Comparison of ENCODE assay signal across 18 cellular contexts in the genomic region with DNA sequence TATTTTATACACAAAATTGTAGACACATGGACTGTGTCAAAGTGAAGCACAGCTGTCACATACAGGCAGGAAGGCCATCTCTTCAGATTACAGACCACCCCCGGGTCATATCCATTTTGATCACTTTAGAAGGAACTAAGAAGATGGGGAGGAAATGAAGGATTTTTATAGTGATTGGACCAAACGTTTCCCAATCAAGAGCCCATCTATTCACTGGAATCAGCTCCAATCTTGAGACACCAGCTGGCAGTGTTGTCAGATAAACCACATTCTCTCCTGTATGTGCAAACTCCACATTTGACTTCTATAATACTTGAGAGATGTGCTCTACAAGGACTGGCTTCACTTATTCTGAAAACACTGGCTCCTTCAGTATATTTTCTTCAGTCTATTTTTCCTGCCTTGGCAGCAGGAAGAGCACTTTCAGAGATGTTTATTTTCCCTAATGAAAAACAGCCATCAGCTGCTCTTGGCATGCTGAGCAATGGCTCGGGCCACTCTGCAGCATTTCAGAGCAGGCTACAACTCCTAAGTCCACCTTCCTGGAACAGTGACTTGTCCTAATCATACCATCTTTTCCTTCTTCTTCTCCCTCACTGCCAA.
A peak's percentile ranks its signal among the peaks of the same experiment; 100 is the strongest.
DNase-seq lines count a peak whose midpoint lies in the region; ATAC-seq and TF ChIP-seq lines count a peak whose summit lies in the region.
"Had no signal": no experiment of that assay in that cellular context is flagged by ENCODE, and none has a peak within 500 bp of the region (broad histone marks: within the 10 kb centered on the region; RNA-seq: fewer than 3 reads in every experiment).

No MANE protein-coding gene starts in this region.

- no peaks in the 10 kb centered on the region for H3K36me3 ChIP-seq in BJ (ENCODE audit: control insufficient read depth, insufficient read depth, low read length)
- no peaks in the 10 kb centered on the region for H3K36me3 ChIP-seq in trophoblast cell (ENCODE audit: control insufficient read depth in 1 of 2, insufficient read depth in 2 of 2, low read length in 2 of 2)

- H3K27ac Mint-ChIP-seq in osteocyte (ENCODE audit: unreplicated experiment) (no peak overlapping the region), immature natural killer cell (no peak overlapping the region)
- H3K27ac Mint-ChIP-seq in effector memory CD8-positive, alpha-beta T cell, result no peak overlapping the region
- H3K27ac Mint-ChIP-seq: activated CD8-positive, alpha-beta memory T cell treated with anti-CD3 and anti-CD28 coated beads, Interleukin-2, amount 10 ng/mL, durations not matched to agents 7 days and 5 days; activated naive CD4-positive, alpha-beta T cell treated with anti-CD3 and anti-CD28 coated beads, Interleukin-2, amount 50 U/mL, for 72 hours; activated T-helper 1 cell treated with anti-CD3 and anti-CD28 coated beads, Interleukin-12 subunit alpha, Interleukin-12 subunit beta, Interleukin-2, Interleukin-4 antibody, amounts not matched to agents 30 ng/mL and 10 ng/mL and 1 ng/mL, durations not matched to agents 14 hours and 24 hours and 36 hours; CD4-positive, alpha-beta memory T cell; progenitor cell of endocrine pancreas had no signal

- CTCF ChIA-PET in BJ (lab: Yijun Ruan, JAX), result interaction anchor here (1.2 kb wide), 1 partner anchor 160 kb away, joined by 4 read pairs; no protein-coding TSS in a partner anchor

- no peak overlapping the region for H4K8ac ChIP-seq in trophoblast cell (ENCODE audit: low read depth, low read length)

- WGBS in trophoblast cell (ENCODE audit: extremely low coverage, insufficient coverage, insufficient read length), result no CpG with 5 or more reads among the region's 3 CpGs

- H3K4ac ChIP-seq in trophoblast cell (ENCODE audit: low read depth, low read length), result no peak overlapping the region

- DNase-seq in BJ (ENCODE audit: low read depth), result peak; percentile 37
- peak; percentile 64 for DNase-seq in fibroblast of gingiva (ENCODE audit: low read depth)
- no peak for DNase-seq in osteocyte (ENCODE audit: extremely low spot score, unreplicated experiment)
- DNase-seq in effector memory CD8-positive, alpha-beta T cell, result no peak
- DNase-seq in trophoblast cell, result no peak
- no peak for DNase-seq in immature natural killer cell
- DNase-seq: CD4-positive, alpha-beta memory T cell; DMS53; foreskin melanocyte; HCEC 1CT; PC-3; SHP77 treated with DMSO at 0.1 percent for 48 hours had no signal

- no peak overlapping the region for H3K9ac ChIP-seq in trophoblast cell (ENCODE audit: low read length)

- no peak overlapping the region for H3K18ac ChIP-seq in trophoblast cell (ENCODE audit: low read length)

- H3K9me3 ChIP-seq in trophoblast cell (ENCODE audit: insufficient read depth, low read depth, low read length), result no peaks in the 10 kb centered on the region

- H4K91ac ChIP-seq in trophoblast cell (ENCODE audit: low read depth, low read length), result no peak overlapping the region

- H3K14ac ChIP-seq in trophoblast cell (ENCODE audit: low read length), result no peak overlapping the region

- TF ChIP-seq CTCF in BJ (IDR thresholded peaks at IDR 0.05; ENCODE audit: insufficient read depth, low read depth, low read length), result no peak
- no peak for TF ChIP-seq CTCF in VCaP (conservative IDR thresholded peaks at IDR 0.05)
- peak; percentile 16 for TF ChIP-seq CTCF in osteocyte (IDR thresholded peaks at IDR 0.05)

- POLR2A ChIA-PET in BJ (lab: Charles Lee), result no interaction called here

- no peaks in the 10 kb centered on the region for H3K36me3 Mint-ChIP-seq in osteocyte (ENCODE audit: unreplicated experiment)
- no peaks in the 10 kb centered on the region for H3K36me3 Mint-ChIP-seq in effector memory CD8-positive, alpha-beta T cell (ENCODE audit: insufficient read depth)
- H3K36me3 Mint-ChIP-seq in immature natural killer cell, result no peaks in the 10 kb centered on the region
- H3K36me3 Mint-ChIP-seq: activated CD8-positive, alpha-beta memory T cell treated with anti-CD3 and anti-CD28 coated beads, Interleukin-2, amount 10 ng/mL, durations not matched to agents 7 days and 5 days; activated naive CD4-positive, alpha-beta T cell treated with anti-CD3 and anti-CD28 coated beads, Interleukin-2, amount 50 U/mL, for 72 hours; CD4-positive, alpha-beta memory T cell had no signal

- H3K4me3 Mint-ChIP-seq in osteocyte (ENCODE audit: unreplicated experiment) (no peak overlapping the region), immature natural killer cell (no peak overlapping the region)
- H3K4me3 Mint-ChIP-seq in effector memory CD8-positive, alpha-beta T cell, result no peak overlapping the region
- H3K4me3 Mint-ChIP-seq: activated CD8-positive, alpha-beta memory T cell treated with anti-CD3 and anti-CD28 coated beads, Interleukin-2, amount 10 ng/mL, durations not matched to agents 7 days and 5 days; activated T-helper 1 cell treated with anti-CD3 and anti-CD28 coated beads, Interleukin-12 subunit alpha, Interleukin-12 subunit beta, Interleukin-2, Interleukin-4 antibody, amounts not matched to agents 30 ng/mL and 10 ng/mL and 1 ng/mL, durations not matched to agents 14 hours and 24 hours and 36 hours; CD4-positive, alpha-beta memory T cell had no signal

- H3K27ac ChIP-seq in VCaP, result 0 out of 2 replicates have a peak overlapping the region, but pooled peaks have one; percentile 13
- no peak overlapping the region for H3K27ac ChIP-seq in trophoblast cell (ENCODE audit: low read depth, low read length)

- H3K27me3 ChIP-seq in BJ (ENCODE audit: control insufficient read depth, insufficient read depth, low read length), result peaks cover 1% of the 10 kb centered on the region; the same call in 1 of the 2 replicates
- H3K27me3 ChIP-seq in trophoblast cell (ENCODE audit: insufficient read depth, low read length), result no peaks in the 10 kb centered on the region

- no peaks in the 10 kb centered on the region for H3K4me1 ChIP-seq in trophoblast cell (ENCODE audit: control insufficient read depth in 1 of 2, insufficient read depth in 2 of 2, low read length in 2 of 2)

- no peaks in the 10 kb centered on the region for H3K79me1 ChIP-seq in trophoblast cell (ENCODE audit: low read length)

- ATAC-seq in GM18861 (IDR thresholded peaks at IDR 0.05; ENCODE audit: unreplicated experiment), result no peak
- ATAC-seq in effector memory CD8-positive, alpha-beta T cell (replicated peaks), result no peak
- ATAC-seq: activated CD8-positive, alpha-beta memory T cell treated with anti-CD3 and anti-CD28 coated beads, Interleukin-2, amount 10 ng/mL, durations not matched to agents 7 days and 5 days; activated naive CD4-positive, alpha-beta T cell treated with anti-CD3 and anti-CD28 coated beads, Interleukin-2, amount 50 U/mL, for 72 hours; PC-3 had no signal

- H3K79me2 ChIP-seq in trophoblast cell (ENCODE audit: control insufficient read depth, insufficient read depth, low read length, poor library complexity), result peaks cover 1% of the 10 kb centered on the region

- H3K9me3 Mint-ChIP-seq in osteocyte (ENCODE audit: unreplicated experiment), result no peaks in the 10 kb centered on the region
- no peaks in the 10 kb centered on the region for H3K9me3 Mint-ChIP-seq in effector memory CD8-positive, alpha-beta T cell
- no peaks in the 10 kb centered on the region for H3K9me3 Mint-ChIP-seq in immature natural killer cell
- H3K9me3 Mint-ChIP-seq: activated naive CD4-positive, alpha-beta T cell treated with anti-CD3 and anti-CD28 coated beads, Interleukin-2, amount 50 U/mL, for 72 hours; activated T-helper 1 cell treated with anti-CD3 and anti-CD28 coated beads, Interleukin-12 subunit alpha, Interleukin-12 subunit beta, Interleukin-2, Interleukin-4 antibody, amounts not matched to agents 30 ng/mL and 10 ng/mL and 1 ng/mL, durations not matched to agents 14 hours and 24 hours and 36 hours; CD4-positive, alpha-beta memory T cell had no signal

- peaks cover 12% of the 10 kb centered on the region for H3K4me1 Mint-ChIP-seq in osteocyte (ENCODE audit: unreplicated experiment)
- H3K4me1 Mint-ChIP-seq in effector memory CD8-positive, alpha-beta T cell (ENCODE audit: low read depth in 2 of 2), result no peaks in the 10 kb centered on the region
- no peaks in the 10 kb centered on the region for H3K4me1 Mint-ChIP-seq in immature natural killer cell
- H3K4me1 Mint-ChIP-seq: activated CD8-positive, alpha-beta memory T cell treated with anti-CD3 and anti-CD28 coated beads, Interleukin-2, amount 10 ng/mL, durations not matched to agents 7 days and 5 days; CD4-positive, alpha-beta memory T cell had no signal

- H2BK12ac ChIP-seq in trophoblast cell (ENCODE audit: low read length), result no peak overlapping the region

- no peak overlapping the region for H3K4me2 ChIP-seq in trophoblast cell (ENCODE audit: low read length)

- no peak overlapping the region for H3K23ac ChIP-seq in trophoblast cell (ENCODE audit: low read length)

- H4K12ac ChIP-seq in trophoblast cell (ENCODE audit: low read depth, low read length), result no peak overlapping the region

- no peak overlapping the region for H2AFZ ChIP-seq in trophoblast cell (ENCODE audit: insufficient read depth, low read length, poor library complexity)

- no peak overlapping the region for H2BK120ac ChIP-seq in trophoblast cell (ENCODE audit: insufficient read depth, low read length, poor library complexity)

- H2BK5ac ChIP-seq in trophoblast cell (ENCODE audit: low read depth, low read length, poor library complexity), result no peak overlapping the region

- H3K27me3 Mint-ChIP-seq in osteocyte (ENCODE audit: unreplicated experiment), result peaks cover 9% of the 10 kb centered on the region
- H3K27me3 Mint-ChIP-seq in effector memory CD8-positive, alpha-beta T cell, result peaks cover 22 to 56% of the 10 kb centered on the region in 2 donors
- H3K27me3 Mint-ChIP-seq in immature natural killer cell (ENCODE audit: low read depth in 3 of 3), result peaks cover 2 to 13% (median 8%) of the 10 kb centered on the region in 3 donors

- H2AK5ac ChIP-seq in trophoblast cell (ENCODE audit: low read length), result no peak overlapping the region

- H3K4me3 ChIP-seq in BJ (ENCODE audit: low read depth, low read length), result no peak overlapping the region
- no peak overlapping the region for H3K4me3 ChIP-seq in trophoblast cell (ENCODE audit: low read depth, low read length)

Comparison
In these comparisons a context has a peak if more than half of its experiments do, and no peak if none do; other contexts are left out.
1. DNase-seq: peak in BJ (single experiment) and fibroblast of gingiva (single experiment); none in osteocyte (single experiment), effector memory CD8-positive, alpha-beta T cell (0 of 3), trophoblast cell (0 of 2) and immature natural killer cell (0 of 3).